15 cellular contexts compared by ENCODE assay signal in genomic region chr16:58442547-58442946, GRCh38.
"Had no signal": no experiment of that assay in that cellular context is flagged by ENCODE, and none has a peak within 500 bp of the region (broad histone marks: within the 10 kb centered on the region; RNA-seq: fewer than 3 reads in every experiment).

No MANE protein-coding gene starts in this region.

- H3K4me1 ChIP-seq: stomach had no signal

- H3K9me3 ChIP-seq: thoracic aorta had no signal

- DNase-seq: activated CD4-positive, alpha-beta memory T cell treated with anti-CD3 and anti-CD28 coated beads, Interleukin-2, amount 10 ng/mL, durations not matched to agents 7 days and 5 days; activated CD4-positive, alpha-beta T cell treated with anti-CD3 and anti-CD28 coated beads for 36 hours; activated CD8-positive, alpha-beta memory T cell treated with anti-CD3 and anti-CD28 coated beads, Interleukin-2, amount 50 U/mL, for 4 hours; activated gamma-delta T cell treated with Interleukin-2 at 50 U/mL for 16 hours; activated naive CD8-positive, alpha-beta T cell treated with anti-CD3 and anti-CD28 coated beads, Interleukin-2, amount 10 ng/mL, durations not matched to agents 7 days and 5 days; activated T-cell treated with anti-CD3 and anti-CD28 coated beads, Interleukin-2, amount 50 U/mL, for 72 hours; anterior cingulate cortex; mesenchymal stem cell; nephron progenitor cell; stomach; T1000 had no signal

- H3K36me3 ChIP-seq: stomach, thoracic aorta had no signal

- H3K27ac ChIP-seq: skin epidermis, stomach, thoracic aorta, VCaP had no signal

- H3K4me3 ChIP-seq: skin epidermis, stomach, thoracic aorta had no signal

- ATAC-seq: activated CD4-positive, alpha-beta T cell treated with anti-CD3 and anti-CD28 coated beads for 36 hours; activated T-cell treated with anti-CD3 and anti-CD28 coated beads, Interleukin-2, amount 50 U/mL, for 72 hours; left lobe of liver had no signal
